23 cellular contexts compared by ENCODE assay signal in the genomic region with DNA sequence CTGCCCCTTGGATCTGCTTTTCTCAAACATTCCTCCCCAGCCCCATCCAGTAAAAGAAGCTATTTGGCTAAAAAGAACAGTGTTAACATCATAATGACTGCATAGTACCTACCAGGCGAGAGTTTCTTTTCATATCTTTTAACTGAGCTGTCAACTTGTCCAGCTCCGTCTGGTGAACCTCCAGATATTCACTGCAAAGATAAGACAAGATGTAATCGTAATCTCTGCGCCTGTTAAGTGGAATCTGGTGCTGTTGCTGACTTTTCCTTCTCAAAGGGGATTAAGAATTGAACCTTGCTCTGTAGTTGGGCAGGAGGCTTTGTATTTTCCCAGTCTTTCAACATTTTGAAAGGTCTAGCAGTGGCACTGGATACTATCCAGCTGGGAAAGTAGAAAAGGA.
A peak's percentile ranks its signal among the peaks of the same experiment; 100 is the strongest.
DNase-seq lines count a peak whose midpoint lies in the region; TF ChIP-seq lines count a peak whose summit lies in the region.
"Had no signal": no experiment of that assay in that cellular context is flagged by ENCODE, and none has a peak within 500 bp of the region (broad histone marks: within the 10 kb centered on the region; RNA-seq: fewer than 3 reads in every experiment).

No MANE protein-coding gene starts in this region.

- H3K18ac ChIP-seq in neuronal stem cell (ENCODE audit: low read length) = no peak overlapping the region

- peaks cover 7% of the 10 kb centered on the region for H3K9me3 ChIP-seq in endodermal cell (ENCODE audit: control insufficient read depth, low read length)
- peaks cover 3 to 4% of the 10 kb centered on the region in 2 donors for H3K9me3 ChIP-seq in neuronal stem cell (replicated peaks in 1 of 2; ENCODE audit: control insufficient read depth in 2 of 2, insufficient read depth in 1 of 2, low read depth in 1 of 2, low read length in 2 of 2)
- H3K9me3 ChIP-seq: prostate gland, uterus had no signal

- H3K36me3 Mint-ChIP-seq in activated naive CD4-positive, alpha-beta T cell treated with anti-CD3 and anti-CD28 coated beads, Interleukin-2, amount 50 U/mL, for 24 hours = peaks cover 34% of the 10 kb centered on the region
- peaks cover 3% of the 10 kb centered on the region for H3K36me3 Mint-ChIP-seq in endodermal cell (ENCODE audit: low read depth)

- H3K79me1 ChIP-seq in neuronal stem cell (ENCODE audit: low read depth, low read length) = no peaks in the 10 kb centered on the region

- H3K23ac ChIP-seq in neuronal stem cell (ENCODE audit: low read depth, low read length, poor library complexity) = no peak overlapping the region

- no peaks in the 10 kb centered on the region for H3K27me3 Mint-ChIP-seq in activated naive CD4-positive, alpha-beta T cell treated with anti-CD3 and anti-CD28 coated beads, Interleukin-2, amount 50 U/mL, for 24 hours
- H3K27me3 Mint-ChIP-seq in endodermal cell (ENCODE audit: insufficient read depth) = no peaks in the 10 kb centered on the region
- H3K27me3 Mint-ChIP-seq: effector memory CD8-positive, alpha-beta T cell had no signal

- H3K4me1 ChIP-seq in endodermal cell (ENCODE audit: control insufficient read depth, insufficient read depth, low read length) = peaks cover 2% of the 10 kb centered on the region
- peaks cover 5% of the 10 kb centered on the region in 2 donors for H3K4me1 ChIP-seq in neuronal stem cell (ENCODE audit: control insufficient read depth in 2 of 2, insufficient read depth in 1 of 2, low read depth in 1 of 2, low read length in 2 of 2)
- H3K4me1 ChIP-seq: esophagus muscularis mucosa, gastroesophageal sphincter, prostate gland, uterus had no signal

- no peak for DNase-seq in activated naive CD4-positive, alpha-beta T cell treated with Interleukin-2 at 50 U/mL for 16 hours
- DNase-seq in SK-N-DZ (ENCODE audit: low spot score) = peak; percentile 84
- no peak for DNase-seq in endodermal cell
- peak; percentile 43 for DNase-seq in neuronal stem cell (ENCODE audit: low spot score)
- no peak for DNase-seq in GM03348 (ENCODE audit: low spot score)
- no peak for DNase-seq in glomerular visceral epithelial cell (ENCODE audit: extremely low spot score)
- no peak for DNase-seq in KG1 (lab: John Stamatoyannopoulos, UW)
- DNase-seq: activated CD4-positive, alpha-beta T cell treated with anti-CD3 and anti-CD28 coated beads, Interleukin-2, amount 50 U/mL, for 4 hours; activated naive CD4-positive, alpha-beta T cell treated with anti-CD3 and anti-CD28 coated beads, Interleukin-2, amount 50 U/mL, for 16 hours; activated T-cell treated with anti-CD3 and anti-CD28 coated beads for 4 hours; effector memory CD8-positive, alpha-beta T cell; GOT3; mesendoderm; NCI-H187 treated with DMSO at 0.1 percent for 48 hours; NCI-H345; OCI-M1; uterus had no signal

- no peak overlapping the region for H3K4me3 Mint-ChIP-seq in activated naive CD4-positive, alpha-beta T cell treated with anti-CD3 and anti-CD28 coated beads, Interleukin-2, amount 50 U/mL, for 24 hours
- no peak overlapping the region for H3K4me3 Mint-ChIP-seq in endodermal cell
- H3K4me3 Mint-ChIP-seq: effector memory CD8-positive, alpha-beta T cell; nephron had no signal

- no peak overlapping the region for H4K91ac ChIP-seq in neuronal stem cell (ENCODE audit: low read depth, low read length, poor library complexity)

- H2AK5ac ChIP-seq in neuronal stem cell (ENCODE audit: low read depth, low read length) = no peak overlapping the region

- H3K9ac ChIP-seq in endodermal cell (ENCODE audit: extremely low read depth, low read length, poor library complexity, severe bottlenecking) (no peak overlapping the region), neuronal stem cell (ENCODE audit: low read depth, low read length, poor library complexity) (no peak overlapping the region)

- peak overlapping the region; percentile 89 for H3K27ac Mint-ChIP-seq in activated naive CD4-positive, alpha-beta T cell treated with anti-CD3 and anti-CD28 coated beads, Interleukin-2, amount 50 U/mL, for 24 hours
- no peak overlapping the region for H3K27ac Mint-ChIP-seq in endodermal cell
- H3K27ac Mint-ChIP-seq: nephron had no signal

- no peaks in the 10 kb centered on the region for H3K9me3 Mint-ChIP-seq in activated naive CD4-positive, alpha-beta T cell treated with anti-CD3 and anti-CD28 coated beads, Interleukin-2, amount 50 U/mL, for 24 hours
- no peaks in the 10 kb centered on the region for H3K9me3 Mint-ChIP-seq in endodermal cell
- H3K9me3 Mint-ChIP-seq: nephron had no signal

- H2BK120ac ChIP-seq in neuronal stem cell (ENCODE audit: low read depth, low read length) = no peak overlapping the region

- H3K27ac ChIP-seq in endodermal cell (ENCODE audit: low read depth, low read length) = peak overlapping the region; percentile 4
- H3K27ac ChIP-seq in neuronal stem cell (replicated peaks; ENCODE audit: low read length) = peak overlapping the region; percentile 78
- H3K27ac ChIP-seq: esophagus muscularis mucosa, gastroesophageal sphincter, prostate gland, VCaP had no signal

- no peak overlapping the region for H2BK12ac ChIP-seq in neuronal stem cell (ENCODE audit: low read length)

- no peaks in the 10 kb centered on the region for H3K27me3 ChIP-seq in endodermal cell (ENCODE audit: control insufficient read depth, insufficient read depth, low read length, poor library complexity, severe bottlenecking)
- no peaks in the 10 kb centered on the region for H3K27me3 ChIP-seq in neuronal stem cell (ENCODE audit: control insufficient read depth in 3 of 3, insufficient read depth in 3 of 3, low read depth in 1 of 3, low read length in 3 of 3)
- H3K27me3 ChIP-seq: esophagus muscularis mucosa, gastroesophageal sphincter, uterus had no signal

- peak overlapping the region; percentile 9 for H2AFZ ChIP-seq in neuronal stem cell (ENCODE audit: low read length)

- H3K4me3 ChIP-seq in endodermal cell (ENCODE audit: low read length) = no peak overlapping the region
- no peak overlapping the region for H3K4me3 ChIP-seq in neuronal stem cell (ENCODE audit: low read length in 2 of 2)
- H3K4me3 ChIP-seq: esophagus muscularis mucosa, gastroesophageal sphincter, prostate gland, uterus had no signal

- peaks cover 79% of the 10 kb centered on the region for H3K4me1 Mint-ChIP-seq in activated naive CD4-positive, alpha-beta T cell treated with anti-CD3 and anti-CD28 coated beads, Interleukin-2, amount 50 U/mL, for 24 hours
- H3K4me1 Mint-ChIP-seq in endodermal cell = peaks cover 38% of the 10 kb centered on the region

- no peak overlapping the region for H2BK5ac ChIP-seq in neuronal stem cell (ENCODE audit: low read length)

- 76% methylated on average over 4 of the region's 4 CpGs for WGBS in endodermal cell (ENCODE audit: insufficient coverage in 1 of 2, insufficient read length in 1 of 2), 2 experiments
- no CpG with 5 or more reads among the region's 4 CpGs for WGBS in neuronal stem cell (ENCODE audit: extremely low coverage in 2 of 2, insufficient read length in 2 of 2, insufficient replicate concordance in 1 of 2), 2 donors

- H3K36me3 ChIP-seq in endodermal cell (ENCODE audit: control insufficient read depth, insufficient read depth, low read length) (no peaks in the 10 kb centered on the region), neuronal stem cell (replicated peaks in 1 of 2; ENCODE audit: control insufficient read depth in 2 of 2, insufficient read depth in 2 of 2, low read length in 2 of 2) (peaks cover 0 to 21% of the 10 kb centered on the region in 2 donors)
- H3K36me3 ChIP-seq: gastroesophageal sphincter, prostate gland, uterus had no signal

- no peak overlapping the region for H2BK15ac ChIP-seq in neuronal stem cell (ENCODE audit: low read length)

- H4K8ac ChIP-seq in neuronal stem cell (ENCODE audit: low read depth, low read length) = no peak overlapping the region

- no peak overlapping the region for H3K4me2 ChIP-seq in neuronal stem cell (ENCODE audit: insufficient read depth, low read length, poor library complexity, severe bottlenecking)

- no peak overlapping the region for H3K14ac ChIP-seq in neuronal stem cell (ENCODE audit: low read length)

- TF ChIP-seq CTCF in endodermal cell (conservative IDR thresholded peaks at IDR 0.05) = no peak

- H3K4ac ChIP-seq in neuronal stem cell (ENCODE audit: low read length) = no peak overlapping the region

Comparison
In these comparisons a context has a peak if more than half of its experiments do, and no peak if none do; other contexts are left out.
1. DNase-seq: peak in SK-N-DZ (single experiment) and neuronal stem cell (single experiment); none in activated naive CD4-positive, alpha-beta T cell treated with Interleukin-2 at 50 U/mL for 16 hours (single experiment), endodermal cell (single experiment), GM03348 (single experiment), glomerular visceral epithelial cell (single experiment) and KG1 (single experiment).